27 cellular contexts compared by ENCODE assay signal in the genomic region with DNA sequence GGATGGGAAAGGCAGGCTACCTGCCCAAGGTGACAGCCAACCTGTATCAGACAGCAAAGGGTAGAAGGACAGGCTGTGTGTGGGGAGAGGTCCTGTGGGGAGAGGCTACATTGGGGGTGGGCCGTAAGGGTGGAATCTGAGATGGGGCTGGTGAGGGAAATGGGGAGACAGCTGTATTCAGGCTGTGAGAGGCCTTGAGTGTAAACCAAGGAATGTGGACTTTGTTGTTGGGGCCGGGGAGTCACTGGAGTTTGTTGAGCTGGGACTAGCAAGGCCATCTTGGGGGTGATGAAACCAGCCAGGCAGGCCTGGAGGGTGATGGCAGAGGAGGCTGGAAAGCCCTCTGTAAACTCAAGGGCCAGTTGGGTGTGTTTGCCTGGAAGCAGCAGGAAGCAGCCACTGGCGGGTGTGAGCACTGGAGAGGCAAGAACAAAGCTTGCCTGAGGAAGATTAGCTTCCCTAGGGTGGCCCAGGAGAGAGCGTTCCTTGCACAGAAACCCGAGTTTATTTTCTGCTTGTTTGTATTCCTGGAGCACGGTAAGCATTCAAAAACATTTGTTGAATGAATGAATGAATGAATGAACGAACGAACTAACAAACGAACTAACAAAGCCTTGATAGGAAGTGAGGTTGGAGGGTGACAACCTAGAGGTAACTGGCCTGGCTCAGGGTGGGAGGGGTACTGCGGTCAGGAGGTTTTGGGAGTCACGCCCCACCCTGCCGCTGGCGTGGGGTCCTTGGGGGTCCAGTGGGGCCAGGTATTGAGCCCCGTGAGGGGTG. TPM values are rescaled to one million over a fixed set of nuclear protein-coding genes. Genes with fewer than 3 reads are reported as not detected.
DNase-seq lines count a peak whose midpoint lies in the region; ATAC-seq and TF ChIP-seq lines count a peak whose summit lies in the region.
"Had no signal": no experiment of that assay in that cellular context is flagged by ENCODE, and none has a peak within 500 bp of the region (broad histone marks: within the 10 kb centered on the region; RNA-seq: fewer than 3 reads in every experiment).

No MANE protein-coding gene starts in this region.

- no peaks in the 10 kb centered on the region for H3K36me3 ChIP-seq in Peyer's patch
- H3K36me3 ChIP-seq in left lung = no peaks in the 10 kb centered on the region
- H3K36me3 ChIP-seq in right atrium auricular region = no peaks in the 10 kb centered on the region
- no peaks in the 10 kb centered on the region for H3K36me3 ChIP-seq in left ventricle myocardium inferior
- H3K36me3 ChIP-seq: prostate gland, thoracic aorta had no signal

- no peak overlapping the region for H4K91ac ChIP-seq in H9 (ENCODE audit: insufficient read length, low read depth, low read length)

- peaks cover 14 to 22% of the 10 kb centered on the region in 2 experiments for H3K4me1 Mint-ChIP-seq in H9
- H3K4me1 Mint-ChIP-seq: activated CD4-positive, alpha-beta T cell treated with anti-CD3 and anti-CD28 coated beads, Interleukin-2, amount 10 ng/mL, durations not matched to agents 7 days and 5 days had no signal

- TF ChIP-seq CTCF in H9 (conservative IDR thresholded peaks at IDR 0.05) (no peak), Peyer's patch (IDR thresholded peaks at IDR 0.05) (no peak), left lung (IDR thresholded peaks at IDR 0.05) (no peak), right atrium auricular region (IDR thresholded peaks at IDR 0.05) (no peak), left ventricle myocardium inferior (IDR thresholded peaks at IDR 0.05; ENCODE audit: borderline replicate concordance) (no peak)

- no peak overlapping the region for H3K18ac ChIP-seq in H9 (ENCODE audit: insufficient read length, low read depth, low read length)

- H3K79me1 ChIP-seq in H9 (ENCODE audit: insufficient read depth, low read depth, low read length, poor library complexity, severe bottlenecking) = no peaks in the 10 kb centered on the region

- H3K14ac ChIP-seq in H9 (ENCODE audit: insufficient read depth, low read length) = no peak overlapping the region

- intact Hi-C loops in left lung (cut with DNase I) = loop anchor here in 1 of 2 donors (10.0 kb wide), 1 partner anchor 243 kb away; no protein-coding TSS in a partner anchor
- intact Hi-C loops in left ventricle myocardium inferior (cut with micrococcal nuclease) = loop anchor here (10.0 kb wide), 1 partner anchor 83 kb away; no protein-coding TSS in a partner anchor

- ATAC-seq in left lung = peak; percentile 38
- no peak for ATAC-seq in GM18511 (IDR thresholded peaks at IDR 0.05; ENCODE audit: unreplicated experiment)
- ATAC-seq: T-helper 17 cell had no signal

- H3K27ac ChIP-seq in H9 (ENCODE audit: insufficient read length, low read depth, low read length) (no peak overlapping the region), Peyer's patch (no peak overlapping the region), left lung (no peak overlapping the region), right atrium auricular region (no peak overlapping the region), left ventricle myocardium inferior (replicated peaks) (no peak overlapping the region)
- H3K27ac ChIP-seq: C4-2B, HL-60, prostate gland, SK-N-MC, thoracic aorta had no signal

- H2BK120ac ChIP-seq in H9 (ENCODE audit: low read depth, low read length, poor library complexity, severe bottlenecking) = no peak overlapping the region

- no peak overlapping the region for H2BK12ac ChIP-seq in H9 (ENCODE audit: insufficient read length, low read depth, low read length)

- H3K36me3 Mint-ChIP-seq in H9 (ENCODE audit: insufficient read depth in 1 of 3, low read depth in 3 of 3) = no peaks in the 10 kb centered on the region; a peak in 1 of 7 replicates
- H3K36me3 Mint-ChIP-seq: activated naive CD8-positive, alpha-beta T cell treated with anti-CD3 and anti-CD28 coated beads for 36 hours had no signal

- H4K20me1 ChIP-seq in H9 (ENCODE audit: control insufficient read depth, insufficient read depth, insufficient read length) = no peaks in the 10 kb centered on the region

- no peaks in the 10 kb centered on the region for H3K79me2 ChIP-seq in H9 (ENCODE audit: insufficient read depth, low read length)

- WGBS in H9 (ENCODE audit: extremely low coverage, insufficient read length, low lambda C conversion rate) = no CpG with 5 or more reads among the region's 14 CpGs

- H2AFZ ChIP-seq in H9 (ENCODE audit: low read length) = no peak overlapping the region

- no peak overlapping the region for H3K56ac ChIP-seq in H9 (ENCODE audit: insufficient read length, low read depth, low read length)

- no peaks in the 10 kb centered on the region; a peak in 1 of 5 replicates for H3K9me3 Mint-ChIP-seq in H9
- H3K9me3 Mint-ChIP-seq: activated CD4-positive, alpha-beta T cell treated with anti-CD3 and anti-CD28 coated beads, Interleukin-2, amount 10 ng/mL, durations not matched to agents 7 days and 5 days; activated naive CD8-positive, alpha-beta T cell treated with anti-CD3 and anti-CD28 coated beads for 36 hours had no signal

- H3K9me3 ChIP-seq in H9 (ENCODE audit: control insufficient read depth, low read depth, low read length) (no peaks in the 10 kb centered on the region), Peyer's patch (no peaks in the 10 kb centered on the region), left lung (no peaks in the 10 kb centered on the region), right atrium auricular region (no peaks in the 10 kb centered on the region), left ventricle myocardium inferior (replicated peaks) (no peaks in the 10 kb centered on the region)
- H3K9me3 ChIP-seq: prostate gland, thoracic aorta had no signal

- H3K9ac ChIP-seq in H9 (ENCODE audit: extremely low read depth, insufficient read length, low read length) = no peak overlapping the region

- no peak overlapping the region for H2BK15ac ChIP-seq in H9 (ENCODE audit: low read depth, low read length)

- H3K4ac ChIP-seq in H9 (ENCODE audit: low read depth, low read length) = no peak overlapping the region

- no peak overlapping the region for H3T11ph ChIP-seq in H9 (ENCODE audit: low read length)

- no peak overlapping the region for H3K23ac ChIP-seq in H9 (ENCODE audit: insufficient read length, low read depth, low read length)

- H3K4me3 Mint-ChIP-seq in H9 = 0 out of 5 replicates have a peak overlapping the region, but pooled peaks of 1 of the 2 experiments have one; percentile 19
- H3K4me3 Mint-ChIP-seq: activated CD4-positive, alpha-beta T cell treated with anti-CD3 and anti-CD28 coated beads, Interleukin-2, amount 10 ng/mL, durations not matched to agents 7 days and 5 days; activated naive CD8-positive, alpha-beta T cell treated with anti-CD3 and anti-CD28 coated beads for 36 hours; T-helper 17 cell had no signal

- no peak overlapping the region for H3K4me3 ChIP-seq in Peyer's patch
- no peak overlapping the region for H3K4me3 ChIP-seq in left lung
- H3K4me3 ChIP-seq in right atrium auricular region = no peak overlapping the region
- no peak overlapping the region for H3K4me3 ChIP-seq in left ventricle myocardium inferior
- H3K4me3 ChIP-seq: dorsolateral prefrontal cortex, prostate gland, SK-N-MC, thoracic aorta had no signal

- no peaks in the 10 kb centered on the region for H3K23me2 ChIP-seq in H9 (ENCODE audit: insufficient read length, low read depth, low read length, poor library complexity, severe bottlenecking)

- no peak for TF ChIP-seq POLR2A in Peyer's patch (IDR thresholded peaks at IDR 0.05)

- H4K8ac ChIP-seq in H9 (replicated peaks; ENCODE audit: insufficient read length, low read depth, low read length) = no peak overlapping the region

- no peak overlapping the region for H2BK5ac ChIP-seq in H9 (ENCODE audit: insufficient read length, low read length)

- H2BK20ac ChIP-seq in H9 (ENCODE audit: low read depth, low read length, poor library complexity, severe bottlenecking) = no peak overlapping the region

- no peak overlapping the region for H3K4me2 ChIP-seq in H9 (ENCODE audit: insufficient read depth, insufficient read length, low read length)

- H3K27me3 ChIP-seq in H9 (ENCODE audit: insufficient read depth, low read length) (no peaks in the 10 kb centered on the region), Peyer's patch (no peaks in the 10 kb centered on the region), left lung (no peaks in the 10 kb centered on the region), right atrium auricular region (no peaks in the 10 kb centered on the region), left ventricle myocardium inferior (ENCODE audit: low read depth) (peaks cover under 1% of the 10 kb centered on the region)
- H3K27me3 ChIP-seq: dorsolateral prefrontal cortex had no signal

- no peak overlapping the region for H2AK5ac ChIP-seq in H9 (ENCODE audit: insufficient read length, low read length)

- no peak for DNase-seq in H9
- DNase-seq in Peyer's patch = peak in 2 of 3 donors; percentile 45 to 47
- DNase-seq in left lung = no peak
- DNase-seq in right atrium auricular region (ENCODE audit: low spot score) = no peak
- DNase-seq in left ventricle myocardium inferior = no peak
- DNase-seq: activated CD4-positive, alpha-beta T cell treated with anti-CD3 and anti-CD28 coated beads, Interleukin-2, amount 10 ng/mL, durations not matched to agents 7 days and 5 days; activated CD8-positive, alpha-beta memory T cell treated with anti-CD3 and anti-CD28 coated beads, Interleukin-2, amount 50 U/mL, for 48 hours; activated naive CD8-positive, alpha-beta T cell treated with anti-CD3 and anti-CD28 coated beads for 36 hours; dorsolateral prefrontal cortex; NCI-H1417; NCI-H2081 treated with DMSO at 0.1 percent for 48 hours; stimulated activated CD4-positive, alpha-beta T cell treated with anti-CD3 and anti-CD28 coated beads, Interleukin-2, amount 100 ng/mL, for 24 hours; stimulated activated naive CD4-positive, alpha-beta T cell; T-helper 17 cell had no signal

- H3K27me3 Mint-ChIP-seq in H9 (ENCODE audit: low read depth) = peaks cover 1% of the 10 kb centered on the region; the same call in 1 of the 2 replicates
- H3K27me3 Mint-ChIP-seq: activated CD4-positive, alpha-beta T cell treated with anti-CD3 and anti-CD28 coated beads, Interleukin-2, amount 10 ng/mL, durations not matched to agents 7 days and 5 days had no signal

- H3K4me1 ChIP-seq in H9 (ENCODE audit: insufficient read depth, low read length) (peaks cover 4% of the 10 kb centered on the region; the same call in 1 of the 2 replicates), Peyer's patch (peaks cover 0 to 7% (median 1%) of the 10 kb centered on the region in 4 donors), left lung (no peaks in the 10 kb centered on the region), right atrium auricular region (peaks cover 0 to 7% of the 10 kb centered on the region in 2 donors), left ventricle myocardium inferior (peaks cover 17% of the 10 kb centered on the region)
- H3K4me1 ChIP-seq: prostate gland had no signal

- H3K27ac Mint-ChIP-seq in H9 = peak overlapping the region; percentile 21 to 82 (median 50); a peak in 4 of 7 replicates
- H3K27ac Mint-ChIP-seq: activated CD4-positive, alpha-beta T cell treated with anti-CD3 and anti-CD28 coated beads, Interleukin-2, amount 10 ng/mL, durations not matched to agents 7 days and 5 days; activated naive CD8-positive, alpha-beta T cell treated with anti-CD3 and anti-CD28 coated beads for 36 hours; T-helper 17 cell had no signal

- H4K5ac ChIP-seq in H9 (ENCODE audit: insufficient read length, low read depth, low read length) = no peak overlapping the region

RNA-seq across cellular contexts. Expression of a gene that starts 18.9 kb away (rescaled TPM):
- total RNA-seq in H9 (2021) (1.3 and 1.6 TPM in 2 replicates), Peyer's patch (1 to 10 TPM in 3 of 4 donors, not detected in 1; 1.4 to 2.4 (median 1.4) TPM), left lung (under 1 TPM; 0.08 to 0.26 TPM), right atrium auricular region (under 1 TPM; 0.12 to 0.15 TPM), left ventricle myocardium inferior (0.27 TPM)
- total RNA-seq: fibroblast of villous mesenchyme, G401, NCI-H460, RPMI7951, skeletal muscle tissue, thoracic aorta had no signal

RNA-seq across cellular contexts. Expression of a gene that starts 32.9 kb away (rescaled TPM):
- total RNA-seq in H9 (2021) (47.0 and 56.2 TPM in 2 replicates), Peyer's patch (100 to 1,000 TPM; 138 to 304 (median 176) TPM), left lung (10 to 100 TPM; 47.3 to 49.6 TPM), right atrium auricular region (10 to 100 TPM; 38.4 to 63.9 TPM), left ventricle myocardium inferior (27.7 TPM)

RNA-seq across cellular contexts. Expression of a gene that starts 35.9 kb away (rescaled TPM):
- total RNA-seq in H9 (2021) (not detected in 2 replicates), Peyer's patch (under 1 TPM in 1 of 4 donors, not detected in 3; 0.80 TPM), left lung (not detected), right atrium auricular region (not detected), left ventricle myocardium inferior (not detected)
- total RNA-seq: activated CD4-positive, alpha-beta T cell treated with anti-CD3 and anti-CD28 coated beads, Interleukin-2, amount 10 ng/mL, durations not matched to agents 7 days and 5 days; activated naive CD8-positive, alpha-beta T cell treated with anti-CD3 and anti-CD28 coated beads for 36 hours; astrocyte; fibroblast of villous mesenchyme; G401; mononuclear cell; NCI-H460; prostate gland; RPMI7951; skeletal muscle tissue; T-helper 17 cell; thoracic aorta had no signal

RNA-seq across cellular contexts. Expression of a gene that starts 46.4 kb away (rescaled TPM):
- total RNA-seq in H9 (2021) (15.3 and 16.9 TPM in 2 replicates), Peyer's patch (1 to 10 TPM in 1 of 4 donors, not detected in 3; 6.8 TPM), left lung (1 to 10 TPM in 1 of 2 donors, under 1 TPM in 1; 0.52 to 1.1 TPM), right atrium auricular region (1 to 10 TPM in 1 of 2 donors, not detected in 1; 1.5 TPM), left ventricle myocardium inferior (42.3 TPM)
- total RNA-seq: astrocyte, fibroblast of villous mesenchyme, G401, NCI-H460, RPMI7951, thoracic aorta had no signal

Comparison
In these comparisons a context has a peak if more than half of its experiments do, and no peak if none do; other contexts are left out.
1. DNase-seq: peak in Peyer's patch (2 of 3); none in H9 (single experiment), left lung (0 of 2), right atrium auricular region (single experiment) and left ventricle myocardium inferior (single experiment).